ENCODE assay signal across 25 cellular contexts in genomic region chr13:35527451-35527850, GRCh38. TPM values are rescaled to one million over a fixed set of nuclear protein-coding genes. Genes with fewer than 3 reads are reported as not detected.
DNase-seq lines count a peak whose midpoint lies in the region; ATAC-seq, FAIRE-seq and TF ChIP-seq lines count a peak whose summit lies in the region.
"Had no signal": no experiment of that assay in that cellular context is flagged by ENCODE, and none has a peak within 500 bp of the region (broad histone marks: within the 10 kb centered on the region; RNA-seq: fewer than 3 reads in every experiment).

No MANE protein-coding gene starts in this region.

- TF ChIP-seq RAD21 in H1 (IDR thresholded peaks at IDR 0.05 in 1 of 2, conservative IDR thresholded peaks at IDR 0.05 in 1 of 2; ENCODE audit: low read depth in 2 of 2, low read length in 2 of 2) = no peak

- no peaks in the 10 kb centered on the region for H3K36me3 ChIP-seq in H1 (ENCODE audit: control insufficient read depth in 2 of 4, insufficient read depth in 4 of 4, low read length in 3 of 4)
- no peaks in the 10 kb centered on the region for H3K36me3 ChIP-seq in neuronal stem cell (replicated peaks in 1 of 2; ENCODE audit: control insufficient read depth in 2 of 2, insufficient read depth in 2 of 2, low read length in 2 of 2)
- H3K36me3 ChIP-seq in spleen = no peaks in the 10 kb centered on the region
- H3K36me3 ChIP-seq: BE2C; BLaER1 treated with 17β-estradiol and CSF1 and Interleukin-3, amounts not matched to agents 10 nM and 100 nM had no signal

- no peak overlapping the region for H2BK120ac ChIP-seq in H1 (replicated peaks; ENCODE audit: low read depth, low read length)
- no peak overlapping the region for H2BK120ac ChIP-seq in neuronal stem cell (ENCODE audit: low read depth, low read length)

- H3K4me1 Mint-ChIP-seq in activated T-helper 2 cell treated with anti-CD3 and anti-CD28 coated beads, Interferon-gamma antibody, Interleukin-2, Interleukin-4, amounts not matched to agents 10 μg/mL and 5 μg/mL and 100 μg/mL, durations not matched to agents 14 hours and 24 hours and 36 hours (ENCODE audit: low read depth) = no peaks in the 10 kb centered on the region
- H3K4me1 Mint-ChIP-seq: CD14-positive monocyte; CD8-positive, alpha-beta memory T cell had no signal

- DNase-seq in NCI-H146 (lab: John Stamatoyannopoulos, UW) (peak; percentile 27), NCI-H146 treated with DMSO at 0.1 percent for 48 hours (lab: John Stamatoyannopoulos, UW; ENCODE audit: unreplicated experiment) (no peak), H1 (ENCODE audit: low read depth in 1 of 2, low spot score in 2 of 2) (no peak), neuronal stem cell (ENCODE audit: low spot score) (no peak), spleen (peak; percentile 72), omental fat pad (ENCODE audit: low spot score) (no peak)
- no peak for DNase-seq in activated T-helper 2 cell treated with anti-CD3 and anti-CD28 coated beads, Interferon-gamma antibody, Interleukin-2, Interleukin-4, amounts not matched to agents 10 μg/mL and 5 μg/mL and 100 μg/mL, durations not matched to agents 14 hours and 24 hours and 36 hours (ENCODE audit: low spot score)
- DNase-seq: BE2C; Calu3; CD4-positive, alpha-beta T cell; CD8-positive, alpha-beta memory T cell; DMS53; DMS79 treated with DMSO at 0.1 percent for 48 hours; GF-D8; GOT3; H7; HCEC 1CT had no signal

- H2BK15ac ChIP-seq in H1 (ENCODE audit: low read length) = no peak overlapping the region
- H2BK15ac ChIP-seq in neuronal stem cell (ENCODE audit: low read length) = no peak overlapping the region

- H2BK12ac ChIP-seq in H1 (ENCODE audit: low read depth, low read length) = no peak overlapping the region
- no peak overlapping the region for H2BK12ac ChIP-seq in neuronal stem cell (ENCODE audit: low read length)

- no peaks in the 10 kb centered on the region for H3K27me3 Mint-ChIP-seq in activated T-helper 2 cell treated with anti-CD3 and anti-CD28 coated beads, Interferon-gamma antibody, Interleukin-2, Interleukin-4, amounts not matched to agents 10 μg/mL and 5 μg/mL and 100 μg/mL, durations not matched to agents 14 hours and 24 hours and 36 hours (ENCODE audit: low read depth)
- H3K27me3 Mint-ChIP-seq: CD4-positive, alpha-beta T cell; CD8-positive, alpha-beta memory T cell had no signal

- H2BK5ac ChIP-seq in H1 (ENCODE audit: low read depth, low read length) = no peak overlapping the region
- H2BK5ac ChIP-seq in neuronal stem cell (ENCODE audit: low read length) = no peak overlapping the region

- no peak for TF ChIP-seq POLR2A in H1 (IDR thresholded peaks at IDR 0.05; ENCODE audit: control extremely low read depth in 1 of 2, low read depth in 2 of 2, low read length in 2 of 2)
- TF ChIP-seq POLR2A in spleen (IDR thresholded peaks at IDR 0.05) = no peak

- TF ChIP-seq EP300 in H1 (IDR thresholded peaks at IDR 0.05; ENCODE audit: borderline replicate concordance in 1 of 2, low read depth in 2 of 2, low read length in 2 of 2) = no peak

- no peak for FAIRE-seq in H1 (lab: Jason Lieb, UNC)
- FAIRE-seq: A204.1, GM12891, GM18507 had no signal

- H4K91ac ChIP-seq in H1 (replicated peaks; ENCODE audit: insufficient read length, low read length) (no peak overlapping the region), neuronal stem cell (ENCODE audit: low read depth, low read length, poor library complexity) (no peak overlapping the region)

- no peak overlapping the region for H3K14ac ChIP-seq in H1 (ENCODE audit: insufficient read length)
- H3K14ac ChIP-seq in neuronal stem cell (ENCODE audit: low read length) = peak overlapping the region; percentile 41

- H4K20me1 ChIP-seq in H1 (replicated peaks in 1 of 2; ENCODE audit: control insufficient read depth in 1 of 2, insufficient read depth in 2 of 2, low read length in 2 of 2) = no peaks in the 10 kb centered on the region
- H4K20me1 ChIP-seq: BLaER1 treated with 17β-estradiol and CSF1 and Interleukin-3, amounts not matched to agents 10 nM and 100 nM had no signal

- no peaks in the 10 kb centered on the region for H3K79me1 ChIP-seq in H1 (ENCODE audit: low read depth, low read length)
- no peaks in the 10 kb centered on the region for H3K79me1 ChIP-seq in neuronal stem cell (ENCODE audit: low read depth, low read length)

- H4K8ac ChIP-seq in H1 (ENCODE audit: extremely low read depth, insufficient read depth, low read length) = 0 out of 2 replicates have a peak overlapping the region, but pooled peaks have one; percentile 51
- H4K8ac ChIP-seq in neuronal stem cell (ENCODE audit: low read depth, low read length) = no peak overlapping the region

- H3K4me2 ChIP-seq in H1 (ENCODE audit: insufficient read depth in 1 of 2, low read depth in 2 of 2, low read length in 2 of 2) = no peak overlapping the region
- no peak overlapping the region for H3K4me2 ChIP-seq in neuronal stem cell (ENCODE audit: insufficient read depth, low read length, poor library complexity, severe bottlenecking)
- H3K4me2 ChIP-seq: BLaER1 treated with 17β-estradiol and CSF1 and Interleukin-3, amounts not matched to agents 10 nM and 100 nM had no signal

- H3K9me3 ChIP-seq in H1 (ENCODE audit: insufficient read depth in 2 of 2, low read depth in 1 of 2, low read length in 1 of 2) (no peaks in the 10 kb centered on the region), neuronal stem cell (replicated peaks in 1 of 2; ENCODE audit: control insufficient read depth in 2 of 2, insufficient read depth in 1 of 2, low read depth in 1 of 2, low read length in 2 of 2) (peaks cover 0 to 1% of the 10 kb centered on the region in 2 donors), spleen (no peaks in the 10 kb centered on the region)
- H3K9me3 ChIP-seq: BE2C had no signal

- H3K18ac ChIP-seq in H1 (ENCODE audit: extremely low read depth, low read length) (no peak overlapping the region), neuronal stem cell (ENCODE audit: low read length) (peak overlapping the region; percentile 53)

- H2AK5ac ChIP-seq in H1 (ENCODE audit: low read depth, low read length) (no peak overlapping the region), neuronal stem cell (ENCODE audit: low read depth, low read length) (no peak overlapping the region)

- no peak for ATAC-seq in HG02610 (IDR thresholded peaks at IDR 0.05; ENCODE audit: unreplicated experiment)
- no peak for ATAC-seq in omental fat pad (ENCODE audit: low FRiP score)

- H3K56ac ChIP-seq in H1 (replicated peaks; ENCODE audit: insufficient read length, low read depth, low read length) = no peak overlapping the region

- no peak overlapping the region for H4K5ac ChIP-seq in H1 (ENCODE audit: insufficient read length, low read depth, low read length)

- no peak overlapping the region for H3K4me3 Mint-ChIP-seq in activated T-helper 2 cell treated with anti-CD3 and anti-CD28 coated beads, Interferon-gamma antibody, Interleukin-2, Interleukin-4, amounts not matched to agents 10 μg/mL and 5 μg/mL and 100 μg/mL, durations not matched to agents 14 hours and 24 hours and 36 hours (ENCODE audit: low read depth)
- H3K4me3 Mint-ChIP-seq: CD14-positive monocyte; CD4-positive, alpha-beta T cell; CD8-positive, alpha-beta memory T cell had no signal

- POLR2A ChIA-PET in H1 (lab: Charles Lee; ENCODE audit: partially characterized antibody) = no interaction called here

- no peak overlapping the region for H2AFZ ChIP-seq in H1 (ENCODE audit: low read length)
- H2AFZ ChIP-seq in neuronal stem cell (ENCODE audit: low read length) = no peak overlapping the region

- 93% methylated on average over 8 of the region's 10 CpGs; no CpG with 5 or more reads in 1 of the 2 experiments for whole genome bisulfite sequencing in H1 (ENCODE audit: extremely low coverage in 1 of 2, insufficient coverage in 1 of 2, insufficient read length in 1 of 2, insufficient replicate concordance in 2 of 2, low coverage in 1 of 2, low lambda C conversion rate in 2 of 2, missing lambda C conversion rate in 1 of 2), 2 experiments
- WGBS in neuronal stem cell (ENCODE audit: extremely low coverage in 2 of 2, insufficient read length in 2 of 2, insufficient replicate concordance in 1 of 2), 2 donors = no CpG with 5 or more reads among the region's 10 CpGs
- 83 to 98% (median 92%) methylated on average over 7 to 10 of the region's 10 CpGs for WGBS in spleen, 5 donors

- H3K27ac ChIP-seq in H1 (ENCODE audit: low read depth, low read length) (no peak overlapping the region), neuronal stem cell (replicated peaks; ENCODE audit: low read length) (no peak overlapping the region), spleen (no peak overlapping the region)
- H3K27ac ChIP-seq: 22Rv1; BLaER1 treated with 17β-estradiol and CSF1 and Interleukin-3, amounts not matched to agents 10 nM and 100 nM had no signal

- H3K9ac ChIP-seq in H1 (replicated peaks in 1 of 4; ENCODE audit: extremely low read depth in 1 of 4, low read depth in 3 of 4, low read length in 3 of 4) = no peak overlapping the region
- peak overlapping the region; percentile 61 for H3K9ac ChIP-seq in neuronal stem cell (ENCODE audit: low read depth, low read length, poor library complexity)
- H3K9ac ChIP-seq: BLaER1 treated with 17β-estradiol and CSF1 and Interleukin-3, amounts not matched to agents 10 nM and 100 nM had no signal

- no peaks in the 10 kb centered on the region for H3K4me1 ChIP-seq in H1 (replicated peaks in 1 of 4; ENCODE audit: control insufficient read depth in 3 of 4, insufficient read depth in 4 of 4, low read length in 3 of 4)
- H3K4me1 ChIP-seq in neuronal stem cell (ENCODE audit: control insufficient read depth in 2 of 2, insufficient read depth in 1 of 2, low read depth in 1 of 2, low read length in 2 of 2) = peaks cover 1 to 23% of the 10 kb centered on the region in 2 donors
- no peaks in the 10 kb centered on the region for H3K4me1 ChIP-seq in spleen

- H3K9me3 Mint-ChIP-seq in activated T-helper 2 cell treated with anti-CD3 and anti-CD28 coated beads, Interferon-gamma antibody, Interleukin-2, Interleukin-4, amounts not matched to agents 10 μg/mL and 5 μg/mL and 100 μg/mL, durations not matched to agents 14 hours and 24 hours and 36 hours = no peaks in the 10 kb centered on the region
- H3K9me3 Mint-ChIP-seq: CD4-positive, alpha-beta T cell had no signal

- CTCF ChIA-PET in H1 (lab: Charles Lee; ENCODE audit: partially characterized antibody) = interaction anchor here (1.2 kb wide), 1 partner anchor 104 kb away, joined by 5 read pairs; no protein-coding TSS in a partner anchor

- H3K27ac Mint-ChIP-seq in activated T-helper 2 cell treated with anti-CD3 and anti-CD28 coated beads, Interferon-gamma antibody, Interleukin-2, Interleukin-4, amounts not matched to agents 10 μg/mL and 5 μg/mL and 100 μg/mL, durations not matched to agents 14 hours and 24 hours and 36 hours = no peak overlapping the region
- H3K27ac Mint-ChIP-seq: CD14-positive monocyte; CD4-positive, alpha-beta T cell; CD8-positive, alpha-beta memory T cell had no signal

- no peak for TF ChIP-seq CTCF in H1 (IDR thresholded peaks at IDR 0.05; ENCODE audit: control extremely low read depth in 1 of 3, insufficient read depth in 1 of 3, low read depth in 1 of 3, low read length in 3 of 3)
- no peak for TF ChIP-seq CTCF in spleen (IDR thresholded peaks at IDR 0.05 in 8 of 11, conservative IDR thresholded peaks at IDR 0.05 in 3 of 11)
- TF ChIP-seq CTCF in omental fat pad (IDR thresholded peaks at IDR 0.05) = no peak

- no peak overlapping the region for H3K23ac ChIP-seq in H1 (ENCODE audit: insufficient read length)
- peak overlapping the region; percentile 20 for H3K23ac ChIP-seq in neuronal stem cell (ENCODE audit: low read depth, low read length, poor library complexity)

- intact Hi-C loops in spleen (cut with DNase I; ENCODE audit: low total_unique reads) = no loop called here
- intact Hi-C loops in activated T-helper 2 cell treated with anti-CD3 and anti-CD28 coated beads, Interferon-gamma antibody, Interleukin-2, Interleukin-4, amounts not matched to agents 10 μg/mL and 5 μg/mL and 100 μg/mL, durations not matched to agents 14 hours and 24 hours and 36 hours (cut with micrococcal nuclease) = no loop called here

- H3K27me3 ChIP-seq in H1 (replicated peaks in 1 of 4; ENCODE audit: control insufficient read depth in 3 of 4, extremely low read depth in 1 of 4, insufficient read depth in 3 of 4, low read length in 3 of 4) = no peaks in the 10 kb centered on the region
- H3K27me3 ChIP-seq in neuronal stem cell (ENCODE audit: control insufficient read depth in 3 of 3, insufficient read depth in 3 of 3, low read depth in 1 of 3, low read length in 3 of 3) = no peaks in the 10 kb centered on the region
- no peaks in the 10 kb centered on the region for H3K27me3 ChIP-seq in spleen (replicated peaks in 1 of 7)
- H3K27me3 ChIP-seq: BE2C; BLaER1 treated with 17β-estradiol and CSF1 and Interleukin-3, amounts not matched to agents 10 nM and 100 nM had no signal

- H3K4me3 ChIP-seq in H1 (ENCODE audit: extremely low read depth in 1 of 4, insufficient read depth in 2 of 4, low read depth in 3 of 4, low read length in 4 of 4) (no peak overlapping the region), neuronal stem cell (ENCODE audit: low read length in 2 of 2) (no peak overlapping the region), spleen (no peak overlapping the region)
- H3K4me3 ChIP-seq: BLaER1 treated with 17β-estradiol and CSF1 and Interleukin-3, amounts not matched to agents 10 nM and 100 nM had no signal

- H3K36me3 Mint-ChIP-seq in activated T-helper 2 cell treated with anti-CD3 and anti-CD28 coated beads, Interferon-gamma antibody, Interleukin-2, Interleukin-4, amounts not matched to agents 10 μg/mL and 5 μg/mL and 100 μg/mL, durations not matched to agents 14 hours and 24 hours and 36 hours (ENCODE audit: low read depth) = no peaks in the 10 kb centered on the region
- H3K36me3 Mint-ChIP-seq: CD14-positive monocyte; CD8-positive, alpha-beta memory T cell had no signal

- H3K4ac ChIP-seq in H1 (replicated peaks; ENCODE audit: insufficient read length, low read depth, low read length) (no peak overlapping the region), neuronal stem cell (ENCODE audit: low read length) (no peak overlapping the region)

- H3K23me2 ChIP-seq in H1 (ENCODE audit: low read depth, low read length) = no peaks in the 10 kb centered on the region

- no peak overlapping the region for H2BK20ac ChIP-seq in H1 (ENCODE audit: low read length)

- no peaks in the 10 kb centered on the region for H3K79me2 ChIP-seq in H1 (ENCODE audit: control insufficient read depth in 1 of 2, insufficient read depth in 2 of 2, low read length in 2 of 2)

RNA-seq across cellular contexts. Expression of gene MAB21L1, which starts 51.0 kb away (rescaled TPM):
- total RNA-seq in H1 (2021; fragmentation: NEBNext Ultra II Directional; extraction: Animal tissue kit (Norgen Biotek cat#: 25700)) = not detected in 2 replicates
- polyA plus RNA-seq in H1 (2011; rRNA removed) (not detected in 2 replicates), spleen (under 1 TPM; 0.03 to 0.67 (median 0.20) TPM)
- 0.03 TPM for polyA plus RNA-seq in H1 (2011; cell fraction: cytosol; rRNA removed)
- not detected for polyA plus RNA-seq in H1 (2011; cell fraction: nucleus; rRNA removed)
- polyA plus RNA-seq in H1 (2012, experiment 1 of 2) = not detected in 4 replicates
- polyA plus RNA-seq in H1 (2012, experiment 2 of 2) = 0.07 TPM
- not detected for polyA plus RNA-seq in H1 (2013, experiment 1 of 2)
- polyA plus RNA-seq in H1 (2013, experiment 2 of 2) = 0.02 TPM
- not detected in 2 replicates for polyA minus RNA-seq in H1 (2011; rRNA and poly(A)+ RNA removed)
- polyA minus RNA-seq in H1 (2011; cell fraction: cytosol; rRNA and poly(A)+ RNA removed) = not detected
- not detected for polyA minus RNA-seq in H1 (2011; cell fraction: nucleus; rRNA and poly(A)+ RNA removed)
- not detected for polyA plus RNA-seq in neuronal stem cell (2013, experiment 1 of 2)
- not detected for polyA plus RNA-seq in neuronal stem cell (2013, experiment 2 of 2)
- total RNA-seq in spleen (1 to 10 TPM in 1 of 7 donors, under 1 TPM in 6; 0.14 to 1.5 (median 0.73) TPM), omental fat pad (1 to 10 TPM in 1 of 4 donors, under 1 TPM in 2, not detected in 1; 0.31 to 2.0 (median 0.37) TPM)
- total RNA-seq in activated T-helper 2 cell treated with anti-CD3 and anti-CD28 coated beads, Interferon-gamma antibody, Interleukin-2, Interleukin-4, amounts not matched to agents 10 μg/mL and 5 μg/mL and 100 μg/mL, durations not matched to agents 14 hours and 24 hours and 36 hours = 0.07 TPM in 2 replicates
- total RNA-seq: Calu3; CD4-positive, alpha-beta T cell; CD8-positive, alpha-beta memory T cell; G401 had no signal
- polyA plus RNA-seq: CD14-positive monocyte; CD8-positive, alpha-beta memory T cell had no signal

Comparison
In these comparisons a context has a peak if more than half of its experiments do, and no peak if none do; other contexts are left out.
1. DNase-seq: peak in NCI-H146 (single experiment) and spleen (single experiment); none in NCI-H146 treated with DMSO at 0.1 percent for 48 hours (single experiment), H1 (0 of 2), neuronal stem cell (single experiment), omental fat pad (single experiment) and activated T-helper 2 cell treated with anti-CD3 and anti-CD28 coated beads, Interferon-gamma antibody, Interleukin-2, Interleukin-4, amounts not matched to agents 10 μg/mL and 5 μg/mL and 100 μg/mL, durations not matched to agents 14 hours and 24 hours and 36 hours (single experiment).